ENCODE assay signal across 1 cellular context in genomic region chr1:210117198-210117597, GRCh38.
TF ChIP-seq lines count a peak whose summit lies in the region.

No MANE protein-coding gene starts in this region.

TF ChIP-seq in GM23338, 12 proteins besides CTCF, POLR2A, EP300 and RAD21 (continued from another document):
- TF ChIP-seq ZNF462 (CRISPR knock-in tag; IDR thresholded peaks at IDR 0.05) (no peak), ETS1 (IDR thresholded peaks at IDR 0.05) (no peak), CREB1 (CRISPR knock-in tag; IDR thresholded peaks at IDR 0.05; ENCODE audit: low read depth) (no peak), ZNF331 (CRISPR knock-in tag; IDR thresholded peaks at IDR 0.05; ENCODE audit: low read depth) (no peak), STAT1 (IDR thresholded peaks at IDR 0.05; ENCODE audit: unreplicated experiment) (no peak), POLR2AphosphoS5 (IDR thresholded peaks at IDR 0.05; ENCODE audit: low read depth) (no peak), REST (IDR thresholded peaks at IDR 0.05; ENCODE audit: unreplicated experiment) (no peak), JUNB (IDR thresholded peaks at IDR 0.05; ENCODE audit: unreplicated experiment) (no peak), EZH2 (IDR thresholded peaks at IDR 0.05; ENCODE audit: low read depth, unreplicated experiment) (no peak), NANOG (IDR thresholded peaks at IDR 0.05; ENCODE audit: borderline replicate concordance) (no peak), EZH2phosphoT487 (IDR thresholded peaks at IDR 0.05; ENCODE audit: unreplicated experiment) (no peak)
TF ChIP-seq in GM23338: peak in this region for 0.
